Comparison of ENCODE assay signal across 20 cellular contexts in genomic region chr1:182004601-182005000, GRCh38. TPM values are rescaled to one million over a fixed set of nuclear protein-coding genes. Genes with fewer than 3 reads are reported as not detected.
DNase-seq lines count a peak whose midpoint lies in the region; ATAC-seq, FAIRE-seq and TF ChIP-seq lines count a peak whose summit lies in the region.
"Had no signal": no experiment of that assay in that cellular context is flagged by ENCODE, and none has a peak within 500 bp of the region (broad histone marks: within the 10 kb centered on the region; RNA-seq: fewer than 3 reads in every experiment).

No MANE protein-coding gene starts in this region.

- no peak overlapping the region for H3K4me2 ChIP-seq in H1 (ENCODE audit: insufficient read depth in 1 of 2, low read depth in 2 of 2, low read length in 2 of 2)

- H3K79me1 ChIP-seq in H1 (ENCODE audit: low read depth, low read length) = no peaks in the 10 kb centered on the region

- H2BK20ac ChIP-seq in H1 (ENCODE audit: low read length) = no peak overlapping the region

- H3K23ac ChIP-seq in H1 (ENCODE audit: insufficient read length) = no peak overlapping the region

- no peaks in the 10 kb centered on the region for H3K79me2 ChIP-seq in H1 (ENCODE audit: control insufficient read depth in 1 of 2, insufficient read depth in 2 of 2, low read length in 2 of 2)

- H4K5ac ChIP-seq in H1 (ENCODE audit: insufficient read length, low read depth, low read length) = no peak overlapping the region

- ATAC-seq in gastrocnemius medialis = no peak
- ATAC-seq: CD8-positive, alpha-beta T cell had no signal

- WGBS in H1 (ENCODE audit: extremely low coverage in 1 of 2, insufficient coverage in 1 of 2, insufficient read length in 1 of 2, insufficient replicate concordance in 2 of 2, low coverage in 1 of 2, low lambda C conversion rate in 2 of 2, missing lambda C conversion rate in 1 of 2), 2 experiments = 87% methylated on average over 3 of the region's 3 CpGs; no CpG with 5 or more reads in 1 of the 2 experiments

- CTCF ChIA-PET in H1 (lab: Charles Lee; ENCODE audit: partially characterized antibody) = interaction anchor here (0.7 to 5.5 kb wide), 22 partner anchors 9 to 287 kb away, joined by 3 to 38 read pairs (median 4); no protein-coding TSS in a partner anchor

- H4K8ac ChIP-seq in H1 (ENCODE audit: extremely low read depth, insufficient read depth, low read length) = no peak overlapping the region

- H3K36me3 ChIP-seq in ES-I3 (ENCODE audit: insufficient read depth, low read length) (no peaks in the 10 kb centered on the region), H1 (ENCODE audit: control insufficient read depth in 2 of 4, insufficient read depth in 4 of 4, low read length in 3 of 4) (no peaks in the 10 kb centered on the region), gastrocnemius medialis (no peaks in the 10 kb centered on the region)
- H3K36me3 ChIP-seq: HAP-1 had no signal

- no peak overlapping the region for H4K91ac ChIP-seq in H1 (replicated peaks; ENCODE audit: insufficient read length, low read length)

- H2AK5ac ChIP-seq in H1 (ENCODE audit: low read depth, low read length) = no peak overlapping the region

- H3K27me3 ChIP-seq in H1 (replicated peaks in 1 of 4; ENCODE audit: control insufficient read depth in 3 of 4, extremely low read depth in 1 of 4, insufficient read depth in 3 of 4, low read length in 3 of 4) (no peaks in the 10 kb centered on the region), gastrocnemius medialis (no peaks in the 10 kb centered on the region)

- H2BK12ac ChIP-seq in H1 (ENCODE audit: low read depth, low read length) = no peak overlapping the region

- no peak overlapping the region for H3K56ac ChIP-seq in H1 (replicated peaks; ENCODE audit: insufficient read length, low read depth, low read length)

- H2BK15ac ChIP-seq in H1 (ENCODE audit: low read length) = no peak overlapping the region

- POLR2A ChIA-PET in H1 (lab: Charles Lee; ENCODE audit: partially characterized antibody) = interaction anchor here (1.1 kb wide), 1 partner anchor 35 kb away, joined by 3 read pairs; no protein-coding TSS in a partner anchor

- no peaks in the 10 kb centered on the region for H3K23me2 ChIP-seq in H1 (ENCODE audit: low read depth, low read length)

- no peak overlapping the region for H3K18ac ChIP-seq in H1 (ENCODE audit: extremely low read depth, low read length)

- H3K14ac ChIP-seq in H1 (ENCODE audit: insufficient read length) = no peak overlapping the region

- no peak overlapping the region for H2BK120ac ChIP-seq in H1 (replicated peaks; ENCODE audit: low read depth, low read length)

- TF ChIP-seq EP300 in H1 (IDR thresholded peaks at IDR 0.05; ENCODE audit: borderline replicate concordance in 1 of 2, low read depth in 2 of 2, low read length in 2 of 2) = no peak

- H3K4ac ChIP-seq in H1 (replicated peaks; ENCODE audit: insufficient read length, low read depth, low read length) = no peak overlapping the region

- intact Hi-C loops in gastrocnemius medialis (cut with DNase I; ENCODE audit: low total_unique reads) = no loop called here

- TF ChIP-seq POLR2A in H1 (IDR thresholded peaks at IDR 0.05; ENCODE audit: control extremely low read depth in 1 of 2, low read depth in 2 of 2, low read length in 2 of 2) = no peak
- TF ChIP-seq POLR2A in gastrocnemius medialis (IDR thresholded peaks at IDR 0.05) = no peak

- no peak overlapping the region for H3K27ac ChIP-seq in 22Rv1
- no peak overlapping the region for H3K27ac ChIP-seq in H1 (ENCODE audit: low read depth, low read length)
- H3K27ac ChIP-seq in gastrocnemius medialis = peak overlapping the region in 3 of 4 donors; percentile 27 to 41 (median 29)
- H3K27ac ChIP-seq: HL-60 had no signal

- in situ Hi-C loops in gastrocnemius medialis (cut with MboI; ENCODE audit: low sequenced_read_pairs in 4 of 4) = no loop called here

- no peaks in the 10 kb centered on the region for H3K4me1 ChIP-seq in ES-I3 (ENCODE audit: insufficient read depth, low read length)
- H3K4me1 ChIP-seq in H1 (replicated peaks in 1 of 4; ENCODE audit: control insufficient read depth in 3 of 4, insufficient read depth in 4 of 4, low read length in 3 of 4) = peaks cover 0 to 4% (median 2%) of the 10 kb centered on the region in 4 experiments; a peak in 3 of 7 replicates
- no peaks in the 10 kb centered on the region for H3K4me1 ChIP-seq in gastrocnemius medialis
- H3K4me1 ChIP-seq: HAP-1 had no signal

- DNase-seq in H1 (ENCODE audit: low read depth in 1 of 2, low spot score in 2 of 2) = no peak
- no peak for DNase-seq in gastrocnemius medialis
- DNase-seq in activated CD8-positive, alpha-beta memory T cell treated with anti-CD3 and anti-CD28 coated beads, Interleukin-2, amount 50 U/mL, for 4 hours = no peak
- DNase-seq in MV-4-11 (lab: John Stamatoyannopoulos, UW) = no peak
- DNase-seq in NCI-H2196 (lab: John Stamatoyannopoulos, UW; ENCODE audit: unreplicated experiment) = no peak
- DNase-seq: CD8-positive, alpha-beta T cell; COR-L47; DMS79 treated with DMSO at 0.1 percent for 48 hours; EL; GDM1; GOT3 had no signal

- H3K4me3 ChIP-seq in H1 (ENCODE audit: extremely low read depth in 1 of 4, insufficient read depth in 2 of 4, low read depth in 3 of 4, low read length in 4 of 4) = no peak overlapping the region
- no peak overlapping the region for H3K4me3 ChIP-seq in gastrocnemius medialis
- H3K4me3 ChIP-seq: HAP-1 had no signal

- no peak for TF ChIP-seq RAD21 in H1 (IDR thresholded peaks at IDR 0.05 in 1 of 2, conservative IDR thresholded peaks at IDR 0.05 in 1 of 2; ENCODE audit: low read depth in 2 of 2, low read length in 2 of 2)

- 0 out of 2 replicates have a peak overlapping the region, but pooled peaks have one; percentile 25 for H2AFZ ChIP-seq in H1 (ENCODE audit: low read length)

- H2BK5ac ChIP-seq in H1 (ENCODE audit: low read depth, low read length) = no peak overlapping the region

- TF ChIP-seq CTCF in 22Rv1 (IDR thresholded peaks at IDR 0.05) (0 out of 2 replicates have a peak, but pooled peaks have one; percentile 9), H1 (IDR thresholded peaks at IDR 0.05; ENCODE audit: control extremely low read depth in 1 of 3, insufficient read depth in 1 of 3, low read depth in 1 of 3, low read length in 3 of 3) (no peak), gastrocnemius medialis (IDR thresholded peaks at IDR 0.05 in 4 of 5, conservative IDR thresholded peaks at IDR 0.05 in 1 of 5) (no peak)

- no peaks in the 10 kb centered on the region for H4K20me1 ChIP-seq in H1 (replicated peaks in 1 of 2; ENCODE audit: control insufficient read depth in 1 of 2, insufficient read depth in 2 of 2, low read length in 2 of 2)

- no peak for FAIRE-seq in H1 (lab: Jason Lieb, UNC)
- FAIRE-seq: D721Med, GM12892 had no signal

- H3K9me3 ChIP-seq in ES-I3 (ENCODE audit: control insufficient read depth, insufficient read depth, low read length) (no peaks in the 10 kb centered on the region), H1 (ENCODE audit: insufficient read depth in 2 of 2, low read depth in 1 of 2, low read length in 1 of 2) (0 out of 4 replicates have a peak, but pooled peaks cover 0 to 3% of the 10 kb centered on the region in 2 experiments), gastrocnemius medialis (no peaks in the 10 kb centered on the region)
- H3K9me3 ChIP-seq: HAP-1 had no signal

- peak overlapping the region; percentile 60; the same call in 1 of the 2 replicates for H3K9ac ChIP-seq in ES-I3 (ENCODE audit: low read depth, low read length)
- H3K9ac ChIP-seq in H1 (replicated peaks in 1 of 4; ENCODE audit: extremely low read depth in 1 of 4, low read depth in 3 of 4, low read length in 3 of 4) = no peak overlapping the region

TF ChIP-seq in H1, 55 proteins besides CTCF, POLR2A, EP300 and RAD21:
- TF ChIP-seq BRCA1 (IDR thresholded peaks at IDR 0.05; ENCODE audit: low read depth, low read length) (no peak), KDM4A (IDR thresholded peaks at IDR 0.05; ENCODE audit: low read depth, low read length, severe bottlenecking) (no peak), RBBP5 (IDR thresholded peaks at IDR 0.05; ENCODE audit: borderline replicate concordance, low read depth, low read length) (no peak), ATF2 (IDR thresholded peaks at IDR 0.05; ENCODE audit: low read length) (no peak)

RNA-seq across cellular contexts. Expression of gene ZNF648, which starts 56.9 kb away (rescaled TPM):
- total RNA-seq in H1 (2021; fragmentation: NEBNext Ultra II Directional; extraction: Animal tissue kit (Norgen Biotek cat#: 25700)) = 0.20 and 0.23 TPM in 2 replicates
- 0.53 and 0.64 TPM in 2 replicates for polyA plus RNA-seq in H1 (2011; rRNA removed)
- polyA plus RNA-seq in H1 (2011; cell fraction: cytosol; rRNA removed) = 0.49 TPM
- 0.90 TPM for polyA plus RNA-seq in H1 (2011; cell fraction: nucleus; rRNA removed)
- polyA plus RNA-seq in H1 (2012, experiment 1 of 2) = 0.12 to 0.20 TPM (median 0.18 TPM) in 4 replicates
- 0.04 TPM for polyA plus RNA-seq in H1 (2012, experiment 2 of 2)
- 0.22 TPM for polyA plus RNA-seq in H1 (2013, experiment 1 of 2)
- 0.20 TPM for polyA plus RNA-seq in H1 (2013, experiment 2 of 2)
- 1.3 and 1.6 TPM in 2 replicates for polyA minus RNA-seq in H1 (2011; rRNA and poly(A)+ RNA removed)
- polyA minus RNA-seq in H1 (2011; cell fraction: cytosol; rRNA and poly(A)+ RNA removed) = 0.88 TPM
- 2.3 TPM for polyA minus RNA-seq in H1 (2011; cell fraction: nucleus; rRNA and poly(A)+ RNA removed)
- total RNA-seq in gastrocnemius medialis = under 1 TPM in 2 of 4 donors, not detected in 2; 0.07 to 0.38 TPM
- total RNA-seq: A673; CD8-positive, alpha-beta T cell had no signal
- polyA plus RNA-seq: BJ, CD14-positive monocyte had no signal

Comparison
In these comparisons a context has a peak if more than half of its experiments do, and no peak if none do; other contexts are left out.
1. H3K27ac ChIP-seq: peak in gastrocnemius medialis (3 of 4); none in 22Rv1 (single experiment) and H1 (single experiment).